Comparison of ENCODE assay signal across 8 cellular contexts in the genomic region with DNA sequence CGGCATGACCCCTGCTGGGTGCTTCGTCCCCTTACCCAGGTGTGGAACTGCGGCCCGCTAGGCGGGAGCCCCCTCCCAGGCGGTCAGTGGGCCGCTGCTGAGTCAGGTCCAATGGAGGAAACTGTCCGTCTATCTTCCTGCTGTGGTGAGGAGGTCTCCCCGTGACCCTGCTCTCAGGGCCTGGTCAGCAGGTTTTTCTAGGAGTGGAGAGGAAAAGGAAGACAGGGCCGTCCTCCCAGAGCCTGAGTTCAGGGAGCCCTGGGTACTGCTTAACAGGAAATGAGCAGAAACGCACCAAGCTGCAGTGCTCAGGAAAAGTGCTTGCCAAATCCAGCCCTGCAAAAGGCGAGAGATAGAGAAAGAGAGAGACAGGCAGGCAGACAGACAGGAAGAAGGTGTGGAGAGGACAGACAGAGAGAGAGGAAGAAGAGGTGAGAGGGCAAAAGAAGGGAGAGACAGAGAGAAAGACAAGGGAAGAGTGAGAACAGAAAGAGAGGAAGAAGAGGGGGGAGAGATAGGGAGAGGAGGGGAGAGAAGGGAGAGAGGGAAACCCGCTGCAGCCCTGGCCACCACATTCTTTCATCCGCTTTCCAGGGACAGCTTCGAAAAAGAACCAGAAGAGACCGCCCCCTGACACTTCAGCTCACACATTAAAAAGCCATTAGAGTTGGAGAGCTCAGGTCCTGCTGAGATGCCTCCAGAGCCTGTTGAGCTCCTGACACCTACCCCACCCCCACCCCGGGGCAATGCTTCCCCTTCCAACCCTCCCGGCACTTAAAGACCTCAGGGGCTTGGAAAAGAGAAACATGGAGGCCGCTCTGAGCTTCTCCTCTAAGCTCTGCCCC. TPM values are rescaled to one million over a fixed set of nuclear protein-coding genes. Genes with fewer than 3 reads are reported as not detected.
A peak's percentile ranks its signal among the peaks of the same experiment; 100 is the strongest.
DNase-seq lines count a peak whose midpoint lies in the region; ATAC-seq and TF ChIP-seq lines count a peak whose summit lies in the region.

No MANE protein-coding gene starts in this region.

- DNase-seq in GM03348 (ENCODE audit: low spot score) (peak; percentile 58), WERI-Rb-1 (peak; percentile 41), cardiac muscle cell (ENCODE audit: low read depth in 1 of 2, low spot score in 1 of 2) (peak; percentile 75 to 88), prostate gland (ENCODE audit: low spot score) (no peak)

- H3K36me3 ChIP-seq in WERI-Rb-1 (peaks cover 45% of the 10 kb centered on the region), cardiac muscle cell (peaks cover 2% of the 10 kb centered on the region), prostate gland (no peaks in the 10 kb centered on the region)

- H3K4me1 ChIP-seq in cardiac muscle cell (ENCODE audit: low read depth) (peaks cover 55% of the 10 kb centered on the region), prostate gland (replicated peaks) (peaks cover 57% of the 10 kb centered on the region)

- H3K27ac ChIP-seq in WERI-Rb-1 (peak overlapping the region; percentile 63), cardiac muscle cell (peak overlapping the region; percentile 96), prostate gland (peak overlapping the region; percentile 85 to 86)

- 7% methylated on average over 12 of the region's 19 CpGs for WGBS in prostate gland

- TF ChIP-seq POLR2A in prostate gland (IDR thresholded peaks at IDR 0.05) = peak; percentile 14

- H3K27me3 ChIP-seq in WERI-Rb-1 (ENCODE audit: insufficient read depth, low read depth, severe bottlenecking) (no peaks in the 10 kb centered on the region), cardiac muscle cell (no peaks in the 10 kb centered on the region), prostate gland (replicated peaks; ENCODE audit: insufficient read depth) (no peaks in the 10 kb centered on the region)

- no peak overlapping the region for H3K4me3 ChIP-seq in WERI-Rb-1 (ENCODE audit: low read depth, low read length)
- peak overlapping the region; percentile 15 for H3K4me3 ChIP-seq in cardiac muscle cell
- H3K4me3 ChIP-seq in prostate gland = no peak overlapping the region

- TF ChIP-seq CTCF in WERI-Rb-1 (IDR thresholded peaks at IDR 0.05; ENCODE audit: low read depth, low read length) (no peak), cardiac muscle cell (IDR thresholded peaks at IDR 0.05; ENCODE audit: low read depth, low read length) (no peak), prostate gland (IDR thresholded peaks at IDR 0.05) (no peak)

- no peak for ATAC-seq in HG03025 (IDR thresholded peaks at IDR 0.05; ENCODE audit: low FRiP score, unreplicated experiment)
- ATAC-seq in HG03432 (IDR thresholded peaks at IDR 0.05; ENCODE audit: unreplicated experiment) = no peak
- no peak for ATAC-seq in GM19324 (IDR thresholded peaks at IDR 0.05; ENCODE audit: low FRiP score, unreplicated experiment)
- ATAC-seq in HG02970 (IDR thresholded peaks at IDR 0.05; ENCODE audit: low FRiP score, unreplicated experiment) = no peak

- intact Hi-C loops in prostate gland (cut with DNase I) = no loop called here

- H3K9me3 ChIP-seq in WERI-Rb-1 (ENCODE audit: severe bottlenecking) (no peaks in the 10 kb centered on the region), cardiac muscle cell (ENCODE audit: low read depth) (no peaks in the 10 kb centered on the region), prostate gland (no peaks in the 10 kb centered on the region)

RNA-seq across cellular contexts. Expression of gene SH3GL1, which starts 10.1 kb away (rescaled TPM):
- total RNA-seq in cardiac muscle cell (87.2 and 97.9 TPM in 2 replicates), prostate gland (10 to 100 TPM; 35.4 to 54.7 TPM)
- 92.6 and 92.8 TPM in 2 replicates for polyA plus RNA-seq in cardiac muscle cell

RNA-seq across cellular contexts. Expression of gene CHAF1A, which starts 12.2 kb away (rescaled TPM):
- total RNA-seq in cardiac muscle cell (15.3 and 20.0 TPM in 2 replicates), prostate gland (10 to 100 TPM; 13.0 to 18.1 TPM)
- polyA plus RNA-seq in cardiac muscle cell = 19.7 and 38.9 TPM in 2 replicates

RNA-seq across cellular contexts. Expression of gene MPND, which starts 46.9 kb away (rescaled TPM):
- total RNA-seq in cardiac muscle cell (14.4 and 19.8 TPM in 2 replicates), prostate gland (10 to 100 TPM; 12.5 to 18.2 TPM)
- 19.2 and 24.3 TPM in 2 replicates for polyA plus RNA-seq in cardiac muscle cell

RNA-seq across cellular contexts. Expression of gene STAP2, which starts 51.6 kb away (rescaled TPM):
- total RNA-seq in cardiac muscle cell (12.3 and 18.0 TPM in 2 replicates), prostate gland (100 to 1,000 TPM in 1 of 2 donors, 10 to 100 TPM in 1; 47.9 to 107 TPM)
- polyA plus RNA-seq in cardiac muscle cell = 18.7 and 20.3 TPM in 2 replicates
